ENCODE assay signal across 12 cellular contexts in genomic region chr7:830069-830468, GRCh38. TPM values are rescaled to one million over a fixed set of nuclear protein-coding genes. Genes with fewer than 3 reads are reported as not detected.
DNase-seq lines count a peak whose midpoint lies in the region; ATAC-seq, FAIRE-seq and TF ChIP-seq lines count a peak whose summit lies in the region.
"Had no signal": no experiment of that assay in that cellular context is flagged by ENCODE, and none has a peak within 500 bp of the region (broad histone marks: within the 10 kb centered on the region; RNA-seq: fewer than 3 reads in every experiment).

No MANE protein-coding gene starts in this region.

- peak overlapping the region; percentile 22 for H3K27ac ChIP-seq in right cardiac atrium (ENCODE audit: low read length)

- no peak overlapping the region for H3K4me3 ChIP-seq in right cardiac atrium (ENCODE audit: low read length)

- H3K27me3 ChIP-seq in right cardiac atrium (ENCODE audit: control insufficient read depth, insufficient read depth), result no peaks in the 10 kb centered on the region

- H3K4me1 Mint-ChIP-seq in HFFc6 (ENCODE audit: low read depth), result peaks cover 48% of the 10 kb centered on the region
- peaks cover 27% of the 10 kb centered on the region for H3K4me1 Mint-ChIP-seq in activated T-helper 17 cell treated with anti-CD3 and anti-CD28 coated beads, Interleukin-2, amount 50 U/mL, for 72 hours
- H3K4me1 Mint-ChIP-seq in stimulated activated effector memory CD8-positive, alpha-beta T cell treated with anti-CD3 and anti-CD28 coated beads, Interleukin-12 subunit alpha, Interleukin-12 subunit beta, amount 100 ng/mL, for 72 hours, result peaks cover 52% of the 10 kb centered on the region

- peaks cover 16% of the 10 kb centered on the region for H3K36me3 Mint-ChIP-seq in HFFc6 (ENCODE audit: low read depth)
- H3K36me3 Mint-ChIP-seq in activated T-helper 17 cell treated with anti-CD3 and anti-CD28 coated beads, Interleukin-2, amount 50 U/mL, for 72 hours (ENCODE audit: low read depth), result peaks cover 40% of the 10 kb centered on the region
- peaks cover 31% of the 10 kb centered on the region for H3K36me3 Mint-ChIP-seq in stimulated activated effector memory CD8-positive, alpha-beta T cell treated with anti-CD3 and anti-CD28 coated beads, Interleukin-12 subunit alpha, Interleukin-12 subunit beta, amount 100 ng/mL, for 72 hours

- peaks cover 22% of the 10 kb centered on the region for H3K4me1 ChIP-seq in right cardiac atrium (ENCODE audit: control insufficient read depth, insufficient read depth, low read length)

- FAIRE-seq in GM12892 (lab: Jason Lieb, UNC), result no peak

- no peaks in the 10 kb centered on the region for H3K9me3 Mint-ChIP-seq in HFFc6
- no peaks in the 10 kb centered on the region for H3K9me3 Mint-ChIP-seq in activated T-helper 17 cell treated with anti-CD3 and anti-CD28 coated beads, Interleukin-2, amount 50 U/mL, for 72 hours
- H3K9me3 Mint-ChIP-seq in stimulated activated effector memory CD8-positive, alpha-beta T cell treated with anti-CD3 and anti-CD28 coated beads, Interleukin-12 subunit alpha, Interleukin-12 subunit beta, amount 100 ng/mL, for 72 hours, result no peaks in the 10 kb centered on the region

- no peaks in the 10 kb centered on the region for H3K9me3 ChIP-seq in right cardiac atrium (ENCODE audit: control insufficient read depth, low read length)
- H3K9me3 ChIP-seq: SK-N-SH had no signal

- H3K4me3 Mint-ChIP-seq in HFFc6, result no peak overlapping the region
- H3K4me3 Mint-ChIP-seq in activated T-helper 17 cell treated with anti-CD3 and anti-CD28 coated beads, Interleukin-2, amount 50 U/mL, for 72 hours, result peak overlapping the region; percentile 80
- H3K4me3 Mint-ChIP-seq in stimulated activated effector memory CD8-positive, alpha-beta T cell treated with anti-CD3 and anti-CD28 coated beads, Interleukin-12 subunit alpha, Interleukin-12 subunit beta, amount 100 ng/mL, for 72 hours, result no peak overlapping the region

- WGBS in right cardiac atrium, result 51% methylated on average over 12 of the region's 12 CpGs

- peak overlapping the region; percentile 98 for H3K27ac Mint-ChIP-seq in HFFc6
- H3K27ac Mint-ChIP-seq in activated T-helper 17 cell treated with anti-CD3 and anti-CD28 coated beads, Interleukin-2, amount 50 U/mL, for 72 hours, result peak overlapping the region; percentile 95
- H3K27ac Mint-ChIP-seq in stimulated activated effector memory CD8-positive, alpha-beta T cell treated with anti-CD3 and anti-CD28 coated beads, Interleukin-12 subunit alpha, Interleukin-12 subunit beta, amount 100 ng/mL, for 72 hours, result peak overlapping the region; percentile 97

- no peak for DNase-seq in HFFc6
- no peak for DNase-seq in right cardiac atrium
- DNase-seq in stimulated activated effector memory CD8-positive, alpha-beta T cell treated with anti-CD3 and anti-CD28 coated beads, Interleukin-12 subunit alpha, Interleukin-12 subunit beta, amount 100 ng/mL, for 72 hours (ENCODE audit: low spot score in 2 of 2), result no peak
- DNase-seq in GM12892 (ENCODE audit: insufficient read length), result no peak
- DNase-seq: activated CD8-positive, alpha-beta memory T cell treated with anti-CD3 and anti-CD28 coated beads for 24 hours; anterior cingulate cortex; DMS79 treated with DMSO at 0.1 percent for 48 hours; retina; SK-N-SH had no signal

- H3K27me3 Mint-ChIP-seq in HFFc6 (ENCODE audit: insufficient read depth), result peaks cover 2% of the 10 kb centered on the region
- H3K27me3 Mint-ChIP-seq in activated T-helper 17 cell treated with anti-CD3 and anti-CD28 coated beads, Interleukin-2, amount 50 U/mL, for 72 hours, result no peaks in the 10 kb centered on the region

- no peak for TF ChIP-seq CTCF in HFFc6 (IDR thresholded peaks at IDR 0.05)

- intact Hi-C loops in right cardiac atrium (cut with DNase I), result no loop called here

- no peak for TF ChIP-seq POLR2A in GM12892 (IDR thresholded peaks at IDR 0.05; ENCODE audit: low read depth, low read length)

- ATAC-seq in activated T-helper 17 cell treated with anti-CD3 and anti-CD28 coated beads, Interleukin-2, amount 50 U/mL, for 72 hours (replicated peaks), result no peak
- ATAC-seq in right cardiac atrium, result peak in 1 of 2 donors; percentile 7
- ATAC-seq in stimulated activated effector memory CD8-positive, alpha-beta T cell treated with anti-CD3 and anti-CD28 coated beads, Interleukin-12 subunit alpha, Interleukin-12 subunit beta, amount 100 ng/mL, for 72 hours, result no peak
- no peak for ATAC-seq in GM19467 (IDR thresholded peaks at IDR 0.05; ENCODE audit: unreplicated experiment)
- ATAC-seq in GM18907 (IDR thresholded peaks at IDR 0.05; ENCODE audit: unreplicated experiment), result no peak

RNA-seq across cellular contexts. Expression of gene SUN1, which starts 2.2 kb away (rescaled TPM):
- 10 to 100 TPM; 51.0 to 69.8 (median 61.2) TPM for total RNA-seq in HFFc6 (2021; fragmentation: NEBNext Ultra II Directional; extraction: Animal tissue kit (Norgen Biotek cat#: 25700))
- 100 to 1,000 TPM in 1 of 2 donors, 10 to 100 TPM in 1; 46.4 to 103 TPM for total RNA-seq in activated T-helper 17 cell treated with anti-CD3 and anti-CD28 coated beads, Interleukin-2, amount 50 U/mL, for 72 hours
- 100 to 1,000 TPM; 139 to 163 (median 147) TPM for total RNA-seq in right cardiac atrium
- 86.9 TPM for polyA plus RNA-seq in right cardiac atrium
- 57.6 TPM for polyA plus RNA-seq in GM12892 (2012; ENCODE audit: missing spikeins)

RNA-seq across cellular contexts. Expression of gene GET4, which starts 46.3 kb away (rescaled TPM):
- 10 to 100 TPM; 21.3 to 26.3 (median 25.5) TPM for total RNA-seq in HFFc6 (2021; fragmentation: NEBNext Ultra II Directional; extraction: Animal tissue kit (Norgen Biotek cat#: 25700))
- 10 to 100 TPM; 17.1 to 43.0 TPM for total RNA-seq in activated T-helper 17 cell treated with anti-CD3 and anti-CD28 coated beads, Interleukin-2, amount 50 U/mL, for 72 hours
- 10 to 100 TPM; 20.1 to 23.6 (median 22.2) TPM for total RNA-seq in right cardiac atrium
- 22.2 TPM for polyA plus RNA-seq in right cardiac atrium
- polyA plus RNA-seq in GM12892 (2012; ENCODE audit: missing spikeins), result 18.8 TPM
